In genomic region chr10:122531935-122532334, GRCh38 we compare ENCODE assay signal across 24 cellular contexts. TPM values are rescaled to one million over a fixed set of nuclear protein-coding genes. Genes with fewer than 3 reads are reported as not detected.
DNase-seq lines count a peak whose midpoint lies in the region; ATAC-seq, FAIRE-seq and TF ChIP-seq lines count a peak whose summit lies in the region.
"Had no signal": no experiment of that assay in that cellular context is flagged by ENCODE, and none has a peak within 500 bp of the region (broad histone marks: within the 10 kb centered on the region; RNA-seq: fewer than 3 reads in every experiment).

No MANE protein-coding gene starts in this region.

- H3K27me3 ChIP-seq in right lobe of liver (no peaks in the 10 kb centered on the region), HepG2 (ENCODE audit: control insufficient read depth in 1 of 2, insufficient read depth in 2 of 2, low read length in 2 of 2) (peaks cover 0 to 1% of the 10 kb centered on the region in 2 experiments; a peak in 1 of 5 replicates)
- H3K27me3 ChIP-seq: sigmoid colon had no signal

- H3K4me1 ChIP-seq in right lobe of liver (peaks cover 0 to 7% (median 0%) of the 10 kb centered on the region in 4 donors), HepG2 (ENCODE audit: insufficient read depth, low read length) (peaks cover 30% of the 10 kb centered on the region)
- H3K4me1 ChIP-seq: parathyroid adenoma, sigmoid colon had no signal

- H4K20me1 ChIP-seq in HepG2 (ENCODE audit: insufficient read depth, low read length) = no peaks in the 10 kb centered on the region

- POLR2A ChIA-PET in HepG2 (lab: Yijun Ruan, JAX) = no interaction called here

- CTCF ChIA-PET in HepG2 (lab: Yijun Ruan, JAX; ENCODE audit: low intra/inter-chr PET ratio, low total read pairs) = no interaction called here

- no peak for TF ChIP-seq RAD21 in HepG2 (CRISPR knock-in tag; IDR thresholded peaks at IDR 0.05)

- H3K79me2 ChIP-seq in HepG2 (ENCODE audit: insufficient read depth, low read length) = no peaks in the 10 kb centered on the region
- H3K79me2 ChIP-seq: parathyroid adenoma had no signal

- no peak for FAIRE-seq in HepG2 (lab: Jason Lieb, UNC)
- FAIRE-seq: H1 had no signal

- 30% methylated on average over 2 of the region's 3 CpGs for WGBS in right lobe of liver (ENCODE audit: insufficient coverage, low coverage, low lambda C conversion rate, missing lambda C conversion rate)
- 10% methylated on average over 2 of the region's 3 CpGs for WGBS in HepG2 (ENCODE audit: low lambda C conversion rate)

- in situ Hi-C loops in HepG2 (cut with HindIII; ENCODE audit: extremely low pct_ligation_motif_present, low pct_unique_long_range_greater_than_20kb) = no loop called here

- ATAC-seq in right lobe of liver = peak; percentile 67 to 87 (median 80)
- ATAC-seq in HepG2 = no peak
- ATAC-seq in left colon = peak; percentile 64
- ATAC-seq in left cardiac atrium = no peak
- no peak for ATAC-seq in HG02852 (IDR thresholded peaks at IDR 0.05; ENCODE audit: unreplicated experiment)
- no peak for ATAC-seq in GM19463 (IDR thresholded peaks at IDR 0.05; ENCODE audit: unreplicated experiment)
- ATAC-seq: activated CD4-positive, alpha-beta T cell treated with anti-CD3 and anti-CD28 coated beads for 36 hours; activated T-helper 17 cell treated with anti-CD3 and anti-CD28 coated beads, Interleukin-2, amount 50 U/mL, for 72 hours; T-cell had no signal

- no peak overlapping the region for H2AFZ ChIP-seq in HepG2 (ENCODE audit: low read length)
- H2AFZ ChIP-seq: parathyroid adenoma had no signal

- intact Hi-C loops in right lobe of liver (cut with DNase I) = no loop called here
- intact Hi-C loops in HepG2 (cut with micrococcal nuclease; ENCODE audit: unreplicated experiment) = no loop called here
- intact Hi-C loops in left colon (cut with DNase I, micrococcal nuclease) = no loop called here
- intact Hi-C loops in left cardiac atrium (cut with DNase I) = no loop called here

- BruUV-seq in HepG2 (replicated peaks; lab: Mats Ljungman, UMichigan) = no TSS peak

- no peaks in the 10 kb centered on the region for H3K36me3 ChIP-seq in right lobe of liver
- H3K36me3 ChIP-seq in HepG2 (replicated peaks in 1 of 2; ENCODE audit: control insufficient read depth in 1 of 2, insufficient read depth in 2 of 2, low read length in 2 of 2) = no peaks in the 10 kb centered on the region
- H3K36me3 ChIP-seq: sigmoid colon had no signal

- TF ChIP-seq POLR2A in right lobe of liver (IDR thresholded peaks at IDR 0.05) = no peak
- TF ChIP-seq POLR2A in HepG2 (IDR thresholded peaks at IDR 0.05; ENCODE audit: insufficient read depth in 1 of 2, low read depth in 2 of 2, low read length in 2 of 2) = no peak

- no peak overlapping the region for H3K4me2 ChIP-seq in HepG2 (ENCODE audit: low read depth, low read length)

- H3K9me3 ChIP-seq in right lobe of liver = no peaks in the 10 kb centered on the region
- no peaks in the 10 kb centered on the region for H3K9me3 ChIP-seq in HepG2 (ENCODE audit: low read length)
- H3K9me3 ChIP-seq: sigmoid colon had no signal

- H3K9ac ChIP-seq in HepG2 (ENCODE audit: insufficient read depth, low read depth, low read length) = no peak overlapping the region
- H3K9ac ChIP-seq: parathyroid adenoma had no signal

- TF ChIP-seq EP300 in HepG2 (IDR thresholded peaks at IDR 0.05; ENCODE audit: low read depth in 2 of 2, low read length in 2 of 2) (no peak), HepG2 (CRISPR knock-in tag; IDR thresholded peaks at IDR 0.05; ENCODE audit: borderline replicate concordance) (no peak)

- peak in 1 of 3 donors; percentile 45 for DNase-seq in right lobe of liver
- no peak for DNase-seq in HepG2 (ENCODE audit: low spot score)
- DNase-seq in NCI-H2029 (lab: John Stamatoyannopoulos, UW) = peak; percentile 3
- peak in 1 of 2 donors; percentile 71 for DNase-seq in left colon
- DNase-seq in left cardiac atrium = no peak
- no peak for DNase-seq in activated CD4-positive, alpha-beta T cell treated with anti-CD3 and anti-CD28 coated beads for 4 hours
- DNase-seq: activated CD4-positive, alpha-beta T cell treated with anti-CD3 and anti-CD28 coated beads for 36 hours; activated naive CD8-positive, alpha-beta T cell treated with anti-CD3 and anti-CD28 coated beads for 36 hours; DND-41; Karpas-422; NCI-H1930; NCI-H524 treated with DMSO at 0.1 percent for 48 hours; SHP77; sigmoid colon; substantia nigra; T-cell had no signal

- no peak for TF ChIP-seq CTCF in right lobe of liver (IDR thresholded peaks at IDR 0.05)
- TF ChIP-seq CTCF in HepG2 (CRISPR knock-in tag; IDR thresholded peaks at IDR 0.05) = no peak

- H3K27ac ChIP-seq in right lobe of liver (no peak overlapping the region), HepG2 (ENCODE audit: extremely low read length, insufficient read depth, low read length) (no peak overlapping the region)
- H3K27ac ChIP-seq: parathyroid adenoma, sigmoid colon had no signal

- H3K4me3 ChIP-seq in right lobe of liver = no peak overlapping the region
- H3K4me3 ChIP-seq in HepG2 (replicated peaks in 1 of 3; ENCODE audit: insufficient read depth in 1 of 3, low read depth in 2 of 3, low read length in 3 of 3) = no peak overlapping the region
- H3K4me3 ChIP-seq: sigmoid colon had no signal

TF ChIP-seq in HepG2, 621 proteins besides CTCF, POLR2A, EP300 and RAD21 (continues in another document):
- no peak for TF ChIP-seq ZNF143 (CRISPR knock-in tag; IDR thresholded peaks at IDR 0.05)
- TF ChIP-seq MIER2 (CRISPR knock-in tag; IDR thresholded peaks at IDR 0.05) = no peak
- TF ChIP-seq ZNF792 (CRISPR knock-in tag; IDR thresholded peaks at IDR 0.05) = no peak
- no peak for TF ChIP-seq GATA4 (IDR thresholded peaks at IDR 0.05; ENCODE audit: borderline replicate concordance, low read depth)
- TF ChIP-seq MEIS2 (CRISPR knock-in tag; IDR thresholded peaks at IDR 0.05) = no peak
- TF ChIP-seq, protein P1, sequence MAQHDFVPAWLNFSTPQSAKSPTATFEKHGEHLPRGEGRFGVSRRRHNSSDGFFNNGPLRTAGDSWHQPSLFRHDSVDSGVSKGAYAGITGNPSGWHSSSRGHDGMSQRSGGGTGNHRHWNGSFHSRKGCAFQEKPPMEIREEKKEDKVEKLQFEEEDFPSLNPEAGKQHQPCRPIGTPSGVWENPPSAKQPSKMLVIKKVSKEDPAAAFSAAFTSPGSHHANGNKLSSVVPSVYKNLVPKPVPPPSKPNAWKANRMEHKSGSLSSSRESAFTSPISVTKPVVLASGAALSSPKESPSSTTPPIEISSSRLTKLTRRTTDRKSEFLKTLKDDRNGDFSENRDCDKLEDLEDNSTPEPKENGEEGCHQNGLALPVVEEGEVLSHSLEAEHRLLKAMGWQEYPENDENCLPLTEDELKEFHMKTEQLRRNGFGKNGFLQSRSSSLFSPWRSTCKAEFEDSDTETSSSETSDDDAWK (CRISPR knock-in tag; IDR thresholded peaks at IDR 0.05) = no peak
- TF ChIP-seq AFF4 (CRISPR knock-in tag; IDR thresholded peaks at IDR 0.05) = no peak

RNA-seq across cellular contexts. Expression of gene DMBT1, which starts 28.6 kb away (rescaled TPM):
- total RNA-seq in right lobe of liver (under 1 TPM in 2 of 6 experiments, not detected in 4; 0.06 to 0.20 TPM), HepG2 (2016; rRNA removed; fragmentation: Illumina TruSeq; extraction: Trizol) (not detected in 2 replicates), left colon (100 to 1,000 TPM in 1 of 2 donors, 10 to 100 TPM in 1; 59.0 to 424 TPM), left cardiac atrium (not detected)
- not detected in 2 replicates for total RNA-seq in HepG2 (2016; cell fraction: cytosol; rRNA removed; fragmentation: Illumina TruSeq; extraction: Trizol; ENCODE audit: low read depth)
- not detected in 2 replicates for total RNA-seq in HepG2 (2016; cell fraction: insoluble cytoplasmic fraction; rRNA removed; fragmentation: Illumina TruSeq; extraction: Trizol)
- not detected in 2 replicates for total RNA-seq in HepG2 (2016; cell fraction: membrane; rRNA removed; fragmentation: Illumina TruSeq; extraction: Trizol)
- not detected in 2 replicates for total RNA-seq in HepG2 (2016; cell fraction: nucleus; rRNA removed; fragmentation: Illumina TruSeq; extraction: Trizol)
- polyA plus RNA-seq in HepG2 (2011; rRNA removed) = 0.01 TPM in 1 of 2 replicates, not detected in the other
- 0.01 TPM in 2 replicates for polyA plus RNA-seq in HepG2 (2011; cell fraction: cytosol; rRNA removed)
- 0.03 TPM in 1 of 2 replicates, not detected in the other for polyA plus RNA-seq in HepG2 (2011; cell fraction: nucleus; rRNA removed)
- not detected in 2 replicates for polyA plus RNA-seq in HepG2 (2012)
- not detected in 2 replicates for polyA plus RNA-seq in HepG2 (2016; cell fraction: cytosol; fragmentation: Illumina TruSeq; extraction: Trizol; ENCODE audit: low read depth)
- polyA plus RNA-seq in HepG2 (2016; cell fraction: insoluble cytoplasmic fraction; fragmentation: Illumina TruSeq; extraction: Trizol; ENCODE audit: low read depth) = not detected in 2 replicates
- not detected in 2 replicates for polyA plus RNA-seq in HepG2 (2016; cell fraction: membrane; fragmentation: Illumina TruSeq; extraction: Trizol; ENCODE audit: low read depth)
- polyA plus RNA-seq in HepG2 (2016; cell fraction: nucleus; fragmentation: Illumina TruSeq; extraction: Trizol; ENCODE audit: insufficient read depth, low read depth) = not detected in 2 replicates
- polyA minus RNA-seq in HepG2 (2011; rRNA and poly(A)+ RNA removed; ENCODE audit: low replicate concordance) = 0.02 and 5.5 TPM in 2 replicates
- polyA minus RNA-seq in HepG2 (2011; cell fraction: cytosol; rRNA and poly(A)+ RNA removed) = not detected in 2 replicates
- not detected in 2 replicates for polyA minus RNA-seq in HepG2 (2011; cell fraction: nucleus; rRNA and poly(A)+ RNA removed)
- total RNA-seq: activated CD4-positive, alpha-beta T cell treated with anti-CD3 and anti-CD28 coated beads for 36 hours; activated naive CD8-positive, alpha-beta T cell treated with anti-CD3 and anti-CD28 coated beads for 36 hours; activated T-helper 17 cell treated with anti-CD3 and anti-CD28 coated beads, Interleukin-2, amount 50 U/mL, for 72 hours; H1; mesothelial cell of epicardium had no signal
- polyA plus RNA-seq: AG04450, CD14-positive monocyte had no signal

Comparison
In these comparisons a context has a peak if more than half of its experiments do, and no peak if none do; other contexts are left out.
1. ATAC-seq: peak in right lobe of liver (4 of 4) and left colon (single experiment); none in HepG2 (single experiment), left cardiac atrium (0 of 2), HG02852 (single experiment) and GM19463 (single experiment).
2. RNA of gene DMBT1, which starts 28.6 kb away (total RNA-seq): 59.0 to 424 TPM in left colon; not detected in left cardiac atrium, 0.06 to 0.20 TPM in right lobe of liver and not detected in HepG2; every median in the first group is over 10 times any median in the second.